In genomic region chr5:111486926-111487325, GRCh38 we compare ENCODE assay signal across 14 cellular contexts.
"Had no signal": no experiment of that assay in that cellular context is flagged by ENCODE, and none has a peak within 500 bp of the region (broad histone marks: within the 10 kb centered on the region; RNA-seq: fewer than 3 reads in every experiment).

No MANE protein-coding gene starts in this region.

- FAIRE-seq: colon had no signal

- H3K36me3 ChIP-seq: ovary had no signal

- ATAC-seq: foreskin keratinocyte, mucosa of descending colon, natural killer cell, right cardiac atrium had no signal

- H3K4me3 ChIP-seq: mucosa of descending colon, ovary, stomach had no signal

- H3K27me3 ChIP-seq: foreskin keratinocyte, ovary, stomach had no signal

- H3K27ac ChIP-seq: foreskin keratinocyte, ovary, stomach had no signal

- H3K9me3 ChIP-seq: mucosa of descending colon, ovary, stomach had no signal

- DNase-seq: erythroblast; foreskin keratinocyte; kidney glomerular epithelial cell; mucosa of descending colon; natural killer cell; nucleus accumbens; ovary; right cardiac atrium; small intestine; stimulated activated CD4-positive, alpha-beta T cell treated with anti-CD3 and anti-CD28 coated beads, Interleukin-12 subunit alpha, Interleukin-12 subunit beta, amount 100 ng/mL, for 4 hours; stimulated activated naive CD4-positive, alpha-beta T cell; stomach; substantia nigra had no signal

- H3K4me1 ChIP-seq: foreskin keratinocyte, stomach had no signal
